In genomic region chr1:76336951-76337371, GRCh38 we compare ENCODE assay signal across 1 cellular context.
TF ChIP-seq lines count a peak whose summit lies in the region.

No MANE protein-coding gene starts in this region.

TF ChIP-seq in HepG2, 621 proteins besides CTCF, POLR2A, EP300 and RAD21 (continued from another document):
- TF ChIP-seq ZNF597 (CRISPR knock-in tag; IDR thresholded peaks at IDR 0.05) (no peak), HNF4A (CRISPR knock-in tag; IDR thresholded peaks at IDR 0.05) (no peak), CEBPG (CRISPR knock-in tag; IDR thresholded peaks at IDR 0.05) (no peak), EED (CRISPR knock-in tag; IDR thresholded peaks at IDR 0.05) (no peak), ZMYM4 (CRISPR knock-in tag; IDR thresholded peaks at IDR 0.05) (no peak), MATR3 (CRISPR knock-in tag; IDR thresholded peaks at IDR 0.05) (no peak), HINFP (CRISPR knock-in tag; IDR thresholded peaks at IDR 0.05; ENCODE audit: low read depth) (no peak), RARA (CRISPR knock-in tag; IDR thresholded peaks at IDR 0.05) (no peak)
